9 cellular contexts compared by ENCODE assay signal in genomic region chr1:203402609-203403337, GRCh38. TPM values are rescaled to one million over a fixed set of nuclear protein-coding genes. Genes with fewer than 3 reads are reported as not detected.
DNase-seq lines count a peak whose midpoint lies in the region; ATAC-seq and TF ChIP-seq lines count a peak whose summit lies in the region.
"Had no signal": no experiment of that assay in that cellular context is flagged by ENCODE, and none has a peak within 500 bp of the region (broad histone marks: within the 10 kb centered on the region; RNA-seq: fewer than 3 reads in every experiment).

No MANE protein-coding gene starts in this region.

- 14 to 22% (median 18%) methylated on average over 6 of the region's 6 CpGs for WGBS in ovary, 3 donors

- peak; percentile 90 for TF ChIP-seq EP300 in ovary (IDR thresholded peaks at IDR 0.05)

- TF ChIP-seq POLR2A in ovary (IDR thresholded peaks at IDR 0.05) = no peak

- H3K4me3 ChIP-seq in ovary = no peak overlapping the region

- no peaks in the 10 kb centered on the region for H3K27me3 ChIP-seq in ovary

- DNase-seq in Ammon's horn (ENCODE audit: low spot score) = peak; percentile 25
- peak; percentile 14 for DNase-seq in SK-MEL-5 (ENCODE audit: low read depth, low spot score)
- peak; percentile 98 for DNase-seq in fibroblast of peridontal ligament (ENCODE audit: extremely low read depth)
- DNase-seq in ovary = peak in 2 of 5 donors; percentile 13 to 54
- DNase-seq in SHP77 treated with DMSO at 0.1 percent for 48 hours (lab: John Stamatoyannopoulos, UW) = no peak
- no peak for DNase-seq in NCI-H128 (lab: John Stamatoyannopoulos, UW; ENCODE audit: unreplicated experiment)
- DNase-seq: activated naive CD4-positive, alpha-beta T cell treated with anti-CD3 and anti-CD28 coated beads, Interleukin-2, amount 10 ng/mL, durations not matched to agents 7 days and 5 days had no signal

- no peaks in the 10 kb centered on the region for H3K36me3 ChIP-seq in ovary

- H3K27ac ChIP-seq in ovary = peak overlapping the region; percentile 63 to 83

- intact Hi-C loops in ovary (cut with DNase I) = no loop called here

- no peak for TF ChIP-seq CTCF in ovary (IDR thresholded peaks at IDR 0.05)

- in situ Hi-C loops in SK-MEL-5 (cut with HindIII; ENCODE audit: low pct_unique_long_range_greater_than_20kb, low sequenced_read_pairs) = no loop called here

- ATAC-seq in HG03280 (IDR thresholded peaks at IDR 0.05; ENCODE audit: unreplicated experiment) = no peak
- no peak for ATAC-seq in GM21367 (IDR thresholded peaks at IDR 0.05; ENCODE audit: unreplicated experiment)

- no peaks in the 10 kb centered on the region for H3K9me3 ChIP-seq in ovary

- H3K4me1 ChIP-seq in ovary (ENCODE audit: insufficient read depth) = peaks cover 21% of the 10 kb centered on the region

RNA-seq across cellular contexts. Expression of gene FMOD, which starts 51.9 kb away (rescaled TPM):
- total RNA-seq in SK-MEL-5 (2014; rRNA removed; shearing (Covaris generic)) = 0.16 TPM in 2 replicates
- polyA plus RNA-seq in SK-MEL-5 (2015; cell fraction: cytosol; rRNA removed) = 0.73 and 1.1 TPM in 2 replicates
- 0.17 and 0.70 TPM in 2 replicates for polyA plus RNA-seq in SK-MEL-5 (2015; cell fraction: nucleus; rRNA removed)
- 100 to 1,000 TPM; 110 to 158 (median 137) TPM for total RNA-seq in ovary
- 100 to 1,000 TPM; 116 to 175 TPM for polyA plus RNA-seq in ovary

Comparison
In these comparisons a context has a peak if more than half of its experiments do, and no peak if none do; other contexts are left out.
1. DNase-seq: peak in Ammon's horn (single experiment), SK-MEL-5 (single experiment) and fibroblast of peridontal ligament (single experiment); none in SHP77 treated with DMSO at 0.1 percent for 48 hours (single experiment) and NCI-H128 (single experiment).
2. RNA of gene FMOD, which starts 51.9 kb away (total RNA-seq): 110 to 158 TPM in ovary; 0.16 TPM in SK-MEL-5; every median in the first group is over 10 times any median in the second.